ENCODE assay signal across 13 cellular contexts in genomic region chr15:90187257-90187868, GRCh38. TPM values are rescaled to one million over a fixed set of nuclear protein-coding genes. Genes with fewer than 3 reads are reported as not detected.
A peak's percentile ranks its signal among the peaks of the same experiment; 100 is the strongest.
DNase-seq lines count a peak whose midpoint lies in the region; ATAC-seq and TF ChIP-seq lines count a peak whose summit lies in the region.
"Had no signal": no experiment of that assay in that cellular context is flagged by ENCODE, and none has a peak within 500 bp of the region (broad histone marks: within the 10 kb centered on the region; RNA-seq: fewer than 3 reads in every experiment).

No MANE protein-coding gene starts in this region.

- H3K9me3 Mint-ChIP-seq in chondrocyte (ENCODE audit: low read depth): no peaks in the 10 kb centered on the region
- no peaks in the 10 kb centered on the region for H3K9me3 Mint-ChIP-seq in naive B cell
- H3K9me3 Mint-ChIP-seq: activated naive CD8-positive, alpha-beta T cell treated with anti-CD3 and anti-CD28 coated beads, Interleukin-2, amount 50 U/mL, for 24 hours; T-helper 2 cell treated with Interferon-gamma antibody and Interleukin-4, amounts not matched to agents 5 μg/mL and 100 μg/mL, for 36 hours had no signal

- H3K27me3 Mint-ChIP-seq in chondrocyte (ENCODE audit: low read depth) (no peaks in the 10 kb centered on the region), naive B cell (no peaks in the 10 kb centered on the region)
- H3K27me3 Mint-ChIP-seq: activated naive CD8-positive, alpha-beta T cell treated with anti-CD3 and anti-CD28 coated beads, Interleukin-2, amount 50 U/mL, for 24 hours had no signal

- H3K27ac Mint-ChIP-seq in chondrocyte (ENCODE audit: unreplicated experiment): peak overlapping the region; percentile 13
- H3K27ac Mint-ChIP-seq in naive B cell: peak overlapping the region; percentile 91 to 99 (median 92)
- H3K27ac Mint-ChIP-seq: activated naive CD8-positive, alpha-beta T cell treated with anti-CD3 and anti-CD28 coated beads, Interleukin-2, amount 50 U/mL, for 24 hours; T-helper 2 cell treated with Interferon-gamma antibody and Interleukin-4, amounts not matched to agents 5 μg/mL and 100 μg/mL, for 36 hours had no signal

- WGBS in transverse colon (ENCODE audit: low coverage in 1 of 2), 2 donors: 69% methylated on average over 3 to 8 of the region's 8 CpGs

- H3K27ac ChIP-seq in transverse colon: peak overlapping the region; percentile 65 to 99 (median 92)

- ATAC-seq in Right ventricle myocardium superior (ENCODE audit: poor library complexity) (no peak), Right ventricle myocardium inferior (no peak), naive B cell (ENCODE audit: low read depth in 2 of 2) (no peak), HG03095 (IDR thresholded peaks at IDR 0.05; ENCODE audit: unreplicated experiment) (no peak)
- no peak for ATAC-seq in activated CD4-positive, CD25-positive, alpha-beta regulatory T cell treated with anti-CD3 and anti-CD28 coated beads, Interleukin-2, amount 50 U/mL, for 24 hours
- ATAC-seq: activated naive CD8-positive, alpha-beta T cell treated with anti-CD3 and anti-CD28 coated beads, Interleukin-2, amount 50 U/mL, for 24 hours; left lobe of liver had no signal

- no peak for TF ChIP-seq POLR2A in transverse colon (IDR thresholded peaks at IDR 0.05)

- H3K4me1 Mint-ChIP-seq in chondrocyte (ENCODE audit: low read depth) (peaks cover 21% of the 10 kb centered on the region), naive B cell (peaks cover 50 to 79% (median 75%) of the 10 kb centered on the region in 3 donors)

- no peak for TF ChIP-seq EP300 in transverse colon (IDR thresholded peaks at IDR 0.05; ENCODE audit: low read depth)

- intact Hi-C loops in Right ventricle myocardium superior (cut with DNase I): no loop called here
- intact Hi-C loops in Right ventricle myocardium inferior (cut with DNase I): no loop called here
- intact Hi-C loops in transverse colon (cut with DNase I; ENCODE audit: low total_unique reads): no loop called here

- H3K4me3 Mint-ChIP-seq in chondrocyte (ENCODE audit: unreplicated experiment) (no peak overlapping the region), naive B cell (peak overlapping the region; percentile 52 to 84 (median 80))
- H3K4me3 Mint-ChIP-seq: activated naive CD8-positive, alpha-beta T cell treated with anti-CD3 and anti-CD28 coated beads, Interleukin-2, amount 50 U/mL, for 24 hours; T-helper 2 cell treated with Interferon-gamma antibody and Interleukin-4, amounts not matched to agents 5 μg/mL and 100 μg/mL, for 36 hours had no signal

- H3K27me3 ChIP-seq in transverse colon: no peaks in the 10 kb centered on the region

- H3K4me1 ChIP-seq in transverse colon: peaks cover 46 to 92% (median 59%) of the 10 kb centered on the region in 4 donors

- H3K36me3 ChIP-seq in transverse colon: no peaks in the 10 kb centered on the region

- TF ChIP-seq CTCF in chondrocyte (IDR thresholded peaks at IDR 0.05): no peak
- no peak for TF ChIP-seq CTCF in transverse colon (IDR thresholded peaks at IDR 0.05)

- H3K36me3 Mint-ChIP-seq in chondrocyte (ENCODE audit: low read depth) (no peaks in the 10 kb centered on the region), naive B cell (peaks cover 5 to 7% of the 10 kb centered on the region in 2 donors)

- no peaks in the 10 kb centered on the region for H3K9me3 ChIP-seq in transverse colon

- in situ Hi-C loops in transverse colon (cut with MboI; ENCODE audit: low pct_ligation_motif_present in 1 of 4, low pct_unique_long_range_greater_than_20kb in 1 of 4, low sequenced_read_pairs in 3 of 4): no loop called here

- DNase-seq in Right ventricle myocardium superior (peak; percentile 18), Right ventricle myocardium inferior (ENCODE audit: missing footprints) (no peak), chondrocyte (ENCODE audit: low spot score) (no peak), naive B cell (no peak), transverse colon (no peak), COR-L47 (lab: John Stamatoyannopoulos, UW) (no peak)
- DNase-seq: activated naive CD8-positive, alpha-beta T cell treated with anti-CD3 and anti-CD28 coated beads, Interleukin-2, amount 50 U/mL, for 24 hours; MM.1S; NCI-H2227 treated with DMSO at 0.1 percent for 48 hours had no signal

- H3K4me3 ChIP-seq in transverse colon: peak overlapping the region in 1 of 4 donors; percentile 66

RNA-seq across cellular contexts. Expression of gene SEMA4B, which starts 13.8 kb away (rescaled TPM):
- total RNA-seq in Right ventricle myocardium superior: 24.6 TPM
- 27.7 TPM for total RNA-seq in Right ventricle myocardium inferior
- 6.7 to 10.5 TPM (median 9.2 TPM) in 3 replicates for total RNA-seq in chondrocyte
- polyA plus RNA-seq in naive B cell (ENCODE audit: low read depth in 6 of 6): 100 to 1,000 TPM in 4 of 6 donors, 10 to 100 TPM in 2; 96.8 to 172 (median 103) TPM
- 100 to 1,000 TPM; 115 to 193 (median 134) TPM for total RNA-seq in transverse colon

RNA-seq across cellular contexts. Expression of gene CIB1, which starts 46.4 kb away (rescaled TPM):
- total RNA-seq in Right ventricle myocardium superior (71.6 TPM), Right ventricle myocardium inferior (73.2 TPM), chondrocyte (40.2 to 42.4 TPM (median 40.9 TPM) in 3 replicates), transverse colon (100 to 1,000 TPM in 3 of 4 donors, 10 to 100 TPM in 1; 38.4 to 156 (median 131) TPM)
- polyA plus RNA-seq in naive B cell (ENCODE audit: low read depth in 6 of 6): 100 to 1,000 TPM; 204 to 259 (median 235) TPM

RNA-seq across cellular contexts. Expression of gene GDPGP1, which starts 46.6 kb away (rescaled TPM):
- total RNA-seq in Right ventricle myocardium superior (9.1 TPM), Right ventricle myocardium inferior (9.8 TPM), chondrocyte (4.8 to 5.8 TPM (median 5.5 TPM) in 3 replicates), transverse colon (10 to 100 TPM in 3 of 4 donors, 1 to 10 TPM in 1; 6.8 to 28.8 (median 21.3) TPM)
- polyA plus RNA-seq in naive B cell (ENCODE audit: low read depth in 6 of 6): 1 to 10 TPM in 4 of 6 donors, under 1 TPM in 2; 0.70 to 2.1 (median 1.3) TPM
